18 cellular contexts compared by ENCODE assay signal in the genomic region with DNA sequence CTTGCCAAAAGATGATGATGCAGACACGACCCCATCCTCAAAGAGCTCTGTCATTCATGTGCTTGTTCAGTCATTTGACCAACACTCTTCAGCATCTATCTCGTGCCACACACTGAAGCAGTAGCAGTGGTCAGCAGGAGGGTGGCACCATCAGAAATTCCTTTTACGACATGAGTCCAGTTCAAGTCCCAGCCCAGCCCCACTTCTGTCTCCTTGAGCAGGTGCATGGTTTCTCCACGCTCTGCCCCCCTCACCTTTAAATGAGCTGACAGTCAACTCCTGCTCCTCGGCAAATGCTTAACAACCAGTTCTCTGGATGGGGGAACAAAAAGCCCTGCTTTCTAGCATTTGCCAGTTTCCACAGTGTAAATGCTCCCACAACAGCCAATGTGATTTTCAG.
"Had no signal": no experiment of that assay in that cellular context is flagged by ENCODE, and none has a peak within 500 bp of the region (broad histone marks: within the 10 kb centered on the region; RNA-seq: fewer than 3 reads in every experiment).

No MANE protein-coding gene starts in this region.

- ATAC-seq: activated CD4-positive, CD25-positive, alpha-beta regulatory T cell treated with anti-CD3 and anti-CD28 coated beads, Interleukin-2, amount 50 U/mL, for 24 hours; activated CD8-positive, alpha-beta T cell treated with anti-CD3 and anti-CD28 coated beads, Interleukin-2, amount 10 ng/mL, durations not matched to agents 7 days and 5 days; left colon; SK-N-SH treated with all-trans-retinoic acid at 6 μM for 48 hours; stimulated activated naive B cell treated with anti-CD40 and anti-IgM and Interleukin-4, amounts not matched to agents 10 μg/mL and 1 μg/mL and 100 μg/mL, for 72 hours had no signal

- H3K27me3 ChIP-seq: adrenal gland, ascending aorta, brain microvascular endothelial cell, gastrocnemius medialis had no signal

- H3K27ac ChIP-seq: adrenal gland, ascending aorta, brain microvascular endothelial cell, VCaP had no signal

- H3K36me3 ChIP-seq: adrenal gland, ascending aorta, brain microvascular endothelial cell, gastrocnemius medialis had no signal

- H3K9me3 ChIP-seq: adrenal gland, ascending aorta, gastrocnemius medialis had no signal

- H3K4me1 ChIP-seq: adrenal gland, ascending aorta had no signal

- DNase-seq: activated CD4-positive, alpha-beta T cell treated with anti-CD3 and anti-CD28 coated beads, Interleukin-2, amount 50 U/mL, for 1 hour; activated CD8-positive, alpha-beta T cell treated with anti-CD3 and anti-CD28 coated beads, Interleukin-2, amount 10 ng/mL, durations not matched to agents 7 days and 5 days; activated gamma-delta T cell; brain microvascular endothelial cell; effector memory CD4-positive, alpha-beta T cell; stimulated activated CD4-positive, alpha-beta T cell treated with anti-CD3 and anti-CD28 coated beads, Interleukin-15, amount 100 ng/mL, for 24 hours; stimulated activated CD8-positive, alpha-beta memory T cell treated with anti-CD3 and anti-CD28 coated beads, Interleukin-4, amount 100 ng/mL, for 48 hours; stimulated activated naive B cell treated with anti-CD40 and anti-IgM and Interleukin-4, amounts not matched to agents 10 μg/mL and 1 μg/mL and 100 μg/mL, for 72 hours had no signal

- FAIRE-seq: colon, islet of Langerhans had no signal

- H3K4me2 ChIP-seq: smooth muscle cell had no signal

- H3K4me3 ChIP-seq: adrenal gland, ascending aorta, gastrocnemius medialis, smooth muscle cell had no signal
